ENCODE assay signal across 12 cellular contexts in the genomic region with DNA sequence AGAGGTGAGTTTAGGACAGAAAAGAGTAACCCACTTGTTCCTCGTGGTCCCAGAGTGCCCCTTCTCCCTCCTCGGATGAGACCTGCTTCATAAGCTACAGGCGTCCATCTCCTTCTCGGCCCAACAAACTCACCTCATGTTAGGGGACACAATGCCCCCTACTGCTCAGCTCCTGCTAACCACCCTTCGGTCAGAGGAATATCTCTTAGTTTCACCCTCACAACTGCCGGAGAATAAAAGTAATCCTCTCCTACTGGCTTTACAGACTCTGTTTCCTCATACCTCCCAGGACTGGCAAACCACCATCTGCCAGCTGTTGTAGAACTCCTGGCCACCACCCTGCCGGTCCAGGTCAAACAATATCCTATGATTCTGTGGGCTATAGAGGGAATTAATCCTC. TPM values are rescaled to one million over a fixed set of nuclear protein-coding genes. Genes with fewer than 3 reads are reported as not detected.
DNase-seq lines count a peak whose midpoint lies in the region; ATAC-seq, FAIRE-seq and TF ChIP-seq lines count a peak whose summit lies in the region.
"Had no signal": no experiment of that assay in that cellular context is flagged by ENCODE, and none has a peak within 500 bp of the region (broad histone marks: within the 10 kb centered on the region; RNA-seq: fewer than 3 reads in every experiment).

No MANE protein-coding gene starts in this region.

- H4K20me1 ChIP-seq in HCT116 (ENCODE audit: insufficient read depth), result no peaks in the 10 kb centered on the region
- H4K20me1 ChIP-seq: BLaER1 treated with 17β-estradiol and CSF1 and Interleukin-3, amounts not matched to agents 10 nM and 100 nM had no signal

- H3K4me1 ChIP-seq in A549, result peaks cover 29% of the 10 kb centered on the region
- peaks cover 4 to 9% of the 10 kb centered on the region in 2 experiments; a peak in 3 of 4 replicates for H3K4me1 ChIP-seq in HCT116 (ENCODE audit: control insufficient read depth in 1 of 2, insufficient read depth in 2 of 2, low read length in 2 of 2)
- no peaks in the 10 kb centered on the region for H3K4me1 ChIP-seq in prostate gland (replicated peaks)
- H3K4me1 ChIP-seq in suprapubic skin, result peaks cover 20% of the 10 kb centered on the region

- TF ChIP-seq POLR2A in A549 (IDR thresholded peaks at IDR 0.05; ENCODE audit: low read length) (no peak), HCT116 (IDR thresholded peaks at IDR 0.05; ENCODE audit: borderline replicate concordance, extremely low read depth, insufficient read depth, insufficient read length) (no peak), prostate gland (IDR thresholded peaks at IDR 0.05) (no peak), suprapubic skin (IDR thresholded peaks at IDR 0.05) (no peak)

- H3K9me3 ChIP-seq in A549, result peaks cover 9% of the 10 kb centered on the region; the same call in 1 of the 3 replicates
- no peaks in the 10 kb centered on the region for H3K9me3 ChIP-seq in HCT116 (ENCODE audit: control insufficient read depth in 1 of 2, insufficient read depth in 1 of 2, low read depth in 1 of 2, low read length in 2 of 2)
- no peaks in the 10 kb centered on the region for H3K9me3 ChIP-seq in prostate gland
- H3K9me3 ChIP-seq in suprapubic skin, result no peaks in the 10 kb centered on the region

- TF ChIP-seq RAD21 in A549 (conservative IDR thresholded peaks at IDR 0.05 in 1 of 2, IDR thresholded peaks at IDR 0.05 in 1 of 2) (peak in 1 of 2 experiments; percentile 70; a peak in 2 of 5 replicates), HCT116 (IDR thresholded peaks at IDR 0.05; ENCODE audit: low read depth) (peak; percentile 45)

- no peak overlapping the region for H3K9ac ChIP-seq in HCT116 (ENCODE audit: low read length)
- H3K9ac ChIP-seq: BLaER1 treated with 17β-estradiol and CSF1 and Interleukin-3, amounts not matched to agents 10 nM and 100 nM had no signal

- RAD21 ChIA-PET in HCT116 (lab: Charles Lee; ENCODE audit: low non-redundant PET in 1 of 2, low total read pairs in 2 of 2, uncharacterized antibody in 2 of 2, unreplicated experiment in 2 of 2), result no interaction called here

- no peak overlapping the region for H2AFZ ChIP-seq in HCT116 (ENCODE audit: low read depth, low read length, poor library complexity, severe bottlenecking)

- TF ChIP-seq EP300 in A549 (IDR thresholded peaks at IDR 0.05) (no peak), suprapubic skin (IDR thresholded peaks at IDR 0.05) (no peak)

- H3K36me3 ChIP-seq in HCT116 (ENCODE audit: control insufficient read depth in 1 of 2, insufficient read depth in 2 of 2, low read length in 2 of 2) (no peaks in the 10 kb centered on the region), prostate gland (no peaks in the 10 kb centered on the region), suprapubic skin (no peaks in the 10 kb centered on the region)
- H3K36me3 ChIP-seq: BLaER1 treated with 17β-estradiol and CSF1 and Interleukin-3, amounts not matched to agents 10 nM and 100 nM had no signal

- H3K27ac ChIP-seq in A549 (peak overlapping the region; percentile 32 to 86; a peak in 5 of 6 replicates), HCT116 (ENCODE audit: low read depth, low read length) (no peak overlapping the region), prostate gland (no peak overlapping the region), suprapubic skin (no peak overlapping the region)
- H3K27ac ChIP-seq: BLaER1 treated with 17β-estradiol and CSF1 and Interleukin-3, amounts not matched to agents 10 nM and 100 nM had no signal

- 67% methylated on average over 7 of the region's 7 CpGs for WGBS in A549 (ENCODE audit: missing lambda C conversion rate)
- WGBS in prostate gland, result 77% methylated on average over 7 of the region's 7 CpGs
- 83% methylated on average over 7 of the region's 7 CpGs for WGBS in suprapubic skin

- H3K27me3 ChIP-seq in HCT116 (ENCODE audit: insufficient read depth, low read length) (no peaks in the 10 kb centered on the region), prostate gland (replicated peaks; ENCODE audit: insufficient read depth) (no peaks in the 10 kb centered on the region), suprapubic skin (no peaks in the 10 kb centered on the region)
- H3K27me3 ChIP-seq: BLaER1 treated with 17β-estradiol and CSF1 and Interleukin-3, amounts not matched to agents 10 nM and 100 nM had no signal

- POLR2A ChIA-PET in A549 (lab: Yijun Ruan, JAX) (interaction anchor here (0.8 kb wide), 1 partner anchor 25 kb away, joined by 3 read pairs; a partner anchor contains a TSS), HCT116 (lab: Charles Lee) (no interaction called here)

- ATAC-seq in A549 (peak in 1 of 2 experiments; percentile 48; a peak in 3 of 6 replicates), HCT116 (0 out of 2 replicates have a peak, but pooled peaks have one; percentile 40), SK-N-SH treated with all-trans-retinoic acid at 6 μM for 48 hours (peak; percentile 53), left colon (peak; percentile 75)
- ATAC-seq: stimulated activated memory B cell treated with anti-CD40 and anti-IgM and Interleukin-4, amounts not matched to agents 10 μg/mL and 1 μg/mL and 100 μg/mL, for 72 hours had no signal

- CTCF ChIA-PET in A549 (lab: Yijun Ruan, JAX), result interaction anchor here (0.6 to 31.0 kb wide), 11 partner anchors 7 to 131 kb away, joined by 3 to 914 read pairs (median 4); a partner anchor contains a TSS
- CTCF ChIA-PET in HCT116 (lab: Charles Lee), result interaction anchor here (1.0 to 1.2 kb wide), 2 partner anchors 116 to 119 kb away, joined by 3 to 8 read pairs; no protein-coding TSS in a partner anchor

- no peak for FAIRE-seq in A549 (lab: Jason Lieb, UNC)
- FAIRE-seq: GM12891 had no signal

- no peak overlapping the region for H3K4me3 ChIP-seq in A549
- H3K4me3 ChIP-seq in HCT116 (replicated peaks in 1 of 2; ENCODE audit: low read depth in 1 of 2, low read length in 2 of 2), result no peak overlapping the region
- H3K4me3 ChIP-seq in prostate gland, result no peak overlapping the region
- no peak overlapping the region for H3K4me3 ChIP-seq in suprapubic skin
- H3K4me3 ChIP-seq: BLaER1 treated with 17β-estradiol and CSF1 and Interleukin-3, amounts not matched to agents 10 nM and 100 nM had no signal

- H3K9me2 ChIP-seq in HCT116 (ENCODE audit: insufficient read depth), result no peaks in the 10 kb centered on the region

- DNase-seq in A549 (ENCODE audit: low read depth in 1 of 2, low spot score in 1 of 2), result peak in 1 of 2 experiments; percentile 65
- no peak for DNase-seq in HCT116 (ENCODE audit: low read depth, low spot score)
- peak; percentile 36 to 43 for DNase-seq in left colon
- no peak for DNase-seq in prostate gland (ENCODE audit: low spot score)
- DNase-seq in GF-D8 (lab: John Stamatoyannopoulos, UW), result no peak
- no peak for DNase-seq in suprapubic skin (ENCODE audit: low spot score in 2 of 2)
- DNase-seq in NCI-H510A (lab: John Stamatoyannopoulos, UW), result no peak

- intact Hi-C loops in HCT116 (cut with micrococcal nuclease), result no loop called here
- intact Hi-C loops in left colon (cut with DNase I, micrococcal nuclease), result no loop called here
- intact Hi-C loops in prostate gland (cut with DNase I), result loop anchor here (10.0 kb wide), 1 partner anchor 53 kb away; no protein-coding TSS in a partner anchor

- H3K79me2 ChIP-seq in HCT116 (ENCODE audit: insufficient read depth, low read length), result no peaks in the 10 kb centered on the region

- TF ChIP-seq CTCF in A549 (IDR thresholded peaks at IDR 0.05) (peak; percentile 30), HCT116 (IDR thresholded peaks at IDR 0.05 in 2 of 3, conservative IDR thresholded peaks at IDR 0.05 in 1 of 3; ENCODE audit: borderline replicate concordance in 1 of 3, insufficient read depth in 1 of 3, low read depth in 2 of 3, low read length in 2 of 3) (peak; percentile 23 to 31 (median 31); a peak in 3 of 6 replicates), prostate gland (IDR thresholded peaks at IDR 0.05) (no peak), suprapubic skin (IDR thresholded peaks at IDR 0.05) (no peak)

- BruUV-seq in HCT116 (replicated peaks; lab: Mats Ljungman, UMichigan), result no TSS peak

- H3K4me2 ChIP-seq in A549, result no peak overlapping the region
- no peak overlapping the region for H3K4me2 ChIP-seq in HCT116 (ENCODE audit: low read length)
- H3K4me2 ChIP-seq: BLaER1 treated with 17β-estradiol and CSF1 and Interleukin-3, amounts not matched to agents 10 nM and 100 nM had no signal

TF ChIP-seq in A549, 52 proteins besides CTCF, POLR2A, EP300 and RAD21 (continues in another document):
- TF ChIP-seq ZC3H11A (IDR thresholded peaks at IDR 0.05), result no peak

TF ChIP-seq in HCT116, 20 proteins besides CTCF, POLR2A, EP300 and RAD21 (continues in another document):
- TF ChIP-seq EZH2phosphoT487 (IDR thresholded peaks at IDR 0.05; ENCODE audit: borderline replicate concordance) (no peak), POLR2AphosphoS5 (IDR thresholded peaks at IDR 0.05; ENCODE audit: low read depth, low read length) (no peak), SRF (IDR thresholded peaks at IDR 0.05; ENCODE audit: low read depth) (no peak), JUND (IDR thresholded peaks at IDR 0.05) (no peak), FOSL1 (IDR thresholded peaks at IDR 0.05; ENCODE audit: low read depth) (no peak)

TF ChIP-seq in SK-N-SH treated with all-trans-retinoic acid at 6 μM for 48 hours, 23 proteins besides CTCF, POLR2A, EP300 and RAD21 (continues in another document):
- no peak for TF ChIP-seq TCF4 (CRISPR knock-in tag; IDR thresholded peaks at IDR 0.05; ENCODE audit: borderline replicate concordance)

RNA-seq across cellular contexts. Expression of a gene that starts 3.2 kb away (rescaled TPM):
- polyA plus RNA-seq in A549 (2011; rRNA removed), result 17.9 and 19.9 TPM in 2 replicates
- 2.1 and 2.3 TPM in 2 replicates for polyA plus RNA-seq in A549 (2012; cell fraction: cytosol; rRNA removed)
- polyA plus RNA-seq in A549 (2012; cell fraction: nucleus; rRNA removed), result 1.6 and 3.6 TPM in 2 replicates
- polyA plus RNA-seq in A549 (2017; fragmentation: RNase III; extraction: RNeasy Plus Mini Kit Qiagen cat#74134 plus additional on column Dnase treatment), result 22.0 to 26.7 TPM (median 24.7 TPM) in 3 replicates
- 12.8 and 12.9 TPM in 2 replicates for polyA minus RNA-seq in A549 (2011; rRNA and poly(A)+ RNA removed)
- not detected for total RNA-seq in HCT116 (2021; ENCODE audit: unreplicated experiment)
- not detected in 2 replicates for polyA plus RNA-seq in HCT116 (2012)
- 10 to 100 TPM in 1 of 2 donors, 1 to 10 TPM in 1; 7.8 to 14.0 TPM for total RNA-seq in left colon
- 1 to 10 TPM in 1 of 2 donors, not detected in 1; 1.0 TPM for total RNA-seq in prostate gland
- total RNA-seq in suprapubic skin, result 1 to 10 TPM in 1 of 4 donors, not detected in 3; 1.1 TPM
- polyA plus RNA-seq: IgD-negative memory B cell had no signal

RNA-seq across cellular contexts. Expression of a gene that starts 24.7 kb away (rescaled TPM):
- 5,007 and 5,423 TPM in 2 replicates for polyA plus RNA-seq in A549 (2011; rRNA removed)
- polyA plus RNA-seq in A549 (2012; cell fraction: cytosol; rRNA removed), result 2,033 and 2,091 TPM in 2 replicates
- polyA plus RNA-seq in A549 (2012; cell fraction: nucleus; rRNA removed), result 892 and 1,126 TPM in 2 replicates
- polyA plus RNA-seq in A549 (2017; fragmentation: RNase III; extraction: RNeasy Plus Mini Kit Qiagen cat#74134 plus additional on column Dnase treatment), result 2,953 to 3,542 TPM (median 3,237 TPM) in 3 replicates
- 2,016 and 2,285 TPM in 2 replicates for polyA minus RNA-seq in A549 (2011; rRNA and poly(A)+ RNA removed)
- total RNA-seq in HCT116 (2021; ENCODE audit: unreplicated experiment), result 0.54 TPM
- 0.04 and 0.39 TPM in 2 replicates for polyA plus RNA-seq in HCT116 (2012)
- total RNA-seq in left colon, result 100 to 1,000 TPM; 184 to 193 TPM
- total RNA-seq in prostate gland, result 1 to 10 TPM in 1 of 2 donors, not detected in 1; 1.7 TPM
- total RNA-seq in suprapubic skin, result 10 to 100 TPM in 2 of 4 donors, 1 to 10 TPM in 2; 5.9 to 57.5 (median 8.2) TPM
- polyA plus RNA-seq: IgD-negative memory B cell had no signal

Comparison
In these comparisons a context has a peak if more than half of its experiments do, and no peak if none do; other contexts are left out.
1. DNase-seq: peak in left colon (2 of 2); none in HCT116 (single experiment), prostate gland (single experiment), GF-D8 (single experiment), suprapubic skin (0 of 2) and NCI-H510A (single experiment).
2. H3K27ac ChIP-seq: peak in A549 (2 of 2); none in HCT116 (single experiment), prostate gland (0 of 2) and suprapubic skin (single experiment).
3. CTCF ChIP-seq: peak in A549 (single experiment) and HCT116 (3 of 3); none in prostate gland (0 of 4) and suprapubic skin (0 of 2).